ENCODE assay signal across 8 cellular contexts in the genomic region with DNA sequence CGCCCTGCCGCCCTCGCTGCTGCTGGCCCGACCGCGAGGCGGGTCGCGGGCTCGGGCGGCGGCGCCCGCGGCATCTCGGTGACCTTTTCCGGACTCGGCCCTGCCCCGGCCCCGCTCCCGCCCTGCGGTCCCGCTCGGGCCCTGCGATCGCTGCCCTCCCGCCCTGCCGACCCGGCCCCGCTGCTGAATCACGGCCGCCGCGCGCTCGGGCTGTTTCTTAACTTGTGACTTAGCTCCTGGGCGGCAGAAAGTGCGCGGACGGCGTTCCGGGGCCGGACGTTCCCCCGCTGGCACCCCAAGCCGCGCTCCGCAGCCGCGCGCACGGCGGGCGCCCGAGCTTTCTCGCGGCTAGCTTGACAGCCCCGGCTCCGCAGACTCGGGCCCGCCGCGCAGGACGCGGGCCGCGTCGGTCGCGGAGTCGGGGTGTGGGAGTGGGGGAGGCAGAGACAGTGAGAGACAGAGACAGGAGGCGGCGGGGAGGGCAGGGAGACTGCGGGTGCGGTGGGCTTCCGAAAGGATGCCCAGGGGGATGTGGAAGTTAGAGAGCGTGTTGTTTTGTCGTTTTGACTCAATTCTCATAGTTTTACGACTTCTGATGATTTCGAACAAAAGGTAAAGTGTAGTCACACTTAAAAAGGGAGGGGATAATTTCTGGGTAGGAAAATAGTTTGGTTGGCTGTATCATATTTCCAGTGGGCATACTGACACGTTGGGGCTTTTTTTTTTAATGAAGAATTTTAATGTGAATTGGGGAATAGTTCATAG. TPM values are rescaled to one million over a fixed set of nuclear protein-coding genes. Genes with fewer than 3 reads are reported as not detected.
DNase-seq lines count a peak whose midpoint lies in the region; ATAC-seq and TF ChIP-seq lines count a peak whose summit lies in the region.

No MANE protein-coding gene starts in this region.

- H3K4me2 ChIP-seq in smooth muscle cell: peak overlapping the region; percentile 91

- H3K9ac ChIP-seq in iPS-15b (ENCODE audit: low read depth, low read length) (peak overlapping the region; percentile 37), smooth muscle cell (ENCODE audit: low read depth) (peak overlapping the region; percentile 86)

- peak overlapping the region; percentile 72 to 94 for H3K4me3 ChIP-seq in ascending aorta
- H3K4me3 ChIP-seq in iPS-15b (ENCODE audit: low read depth, low read length): peak overlapping the region; percentile 75
- H3K4me3 ChIP-seq in smooth muscle cell: peak overlapping the region; percentile 82

- peak overlapping the region; percentile 42 for H2AFZ ChIP-seq in smooth muscle cell (ENCODE audit: low read depth)

- intact Hi-C loops in ascending aorta (cut with DNase I): loop anchor here (1.0 to 2.0 kb wide), 2 partner anchors 43 to 49 kb away; a partner anchor contains a TSS

- H3K27me3 ChIP-seq in ascending aorta: no peaks in the 10 kb centered on the region
- peaks cover 20% of the 10 kb centered on the region for H3K27me3 ChIP-seq in iPS-15b (ENCODE audit: control insufficient read depth, insufficient read depth, low read length)
- no peaks in the 10 kb centered on the region for H3K27me3 ChIP-seq in smooth muscle cell (ENCODE audit: low read depth)

- peaks cover 52% of the 10 kb centered on the region for H3K79me2 ChIP-seq in smooth muscle cell (ENCODE audit: low read depth)

- H3K27ac ChIP-seq in 22Rv1 (peak overlapping the region; percentile 77), ascending aorta (peak overlapping the region; percentile 90 to 96), smooth muscle cell (ENCODE audit: low read depth) (peak overlapping the region; percentile 79)

- under 1% methylated on average over 57 of the region's 81 CpGs for WGBS in smooth muscle cell (ENCODE audit: low lambda C conversion rate)

- H3K4me1 ChIP-seq in ascending aorta: peaks cover 0 to 29% of the 10 kb centered on the region in 2 donors
- H3K4me1 ChIP-seq in iPS-15b (ENCODE audit: control insufficient read depth, insufficient read depth, low read length): peaks cover 3% of the 10 kb centered on the region
- peaks cover 18% of the 10 kb centered on the region for H3K4me1 ChIP-seq in smooth muscle cell (ENCODE audit: low read depth)

- TF ChIP-seq CTCF in 22Rv1 (IDR thresholded peaks at IDR 0.05) (no peak), ascending aorta (IDR thresholded peaks at IDR 0.05) (no peak), smooth muscle cell (IDR thresholded peaks at IDR 0.05; ENCODE audit: borderline replicate concordance, insufficient read depth, poor library complexity, severe bottlenecking) (no peak)

- peak; percentile 64 for DNase-seq in RPMI8226
- peak in 1 of 2 donors; percentile 83 for DNase-seq in ascending aorta (ENCODE audit: low spot score in 2 of 2)
- DNase-seq in smooth muscle cell (lab: John Stamatoyannopoulos, UW; ENCODE audit: unreplicated experiment): peak; percentile 71
- no peak for DNase-seq in NCI-H2081 treated with DMSO at 0.1 percent for 48 hours (lab: John Stamatoyannopoulos, UW)

- peaks cover 50% of the 10 kb centered on the region for H4K20me1 ChIP-seq in smooth muscle cell (ENCODE audit: low read depth)

- H3K36me3 ChIP-seq in ascending aorta (no peaks in the 10 kb centered on the region), iPS-15b (ENCODE audit: control insufficient read depth, insufficient read depth, low read length) (no peaks in the 10 kb centered on the region), smooth muscle cell (ENCODE audit: low read depth) (no peaks in the 10 kb centered on the region)

- H3F3A ChIP-seq in smooth muscle cell (ENCODE audit: low read depth): peaks cover 12% of the 10 kb centered on the region

- ATAC-seq in GM18520 (IDR thresholded peaks at IDR 0.05; ENCODE audit: unreplicated experiment) (peak; percentile 11), HG03095 (IDR thresholded peaks at IDR 0.05; ENCODE audit: unreplicated experiment) (peak; percentile 5)

- H3K9me3 ChIP-seq in ascending aorta (no peaks in the 10 kb centered on the region), iPS-15b (ENCODE audit: control insufficient read depth, insufficient read depth, low read length) (no peaks in the 10 kb centered on the region), smooth muscle cell (replicated peaks; ENCODE audit: low read depth) (no peaks in the 10 kb centered on the region)

RNA-seq across cellular contexts. Expression of a gene that starts 49.7 kb away (rescaled TPM):
- total RNA-seq in ascending aorta (27.2 TPM), smooth muscle cell (20.0 and 24.3 TPM in 2 replicates)
- 18.5 and 19.8 TPM in 2 replicates for polyA plus RNA-seq in smooth muscle cell
